27 cellular contexts compared by ENCODE assay signal in genomic region chr12:124172646-124173045, GRCh38.
DNase-seq lines count a peak whose midpoint lies in the region; ATAC-seq, FAIRE-seq and TF ChIP-seq lines count a peak whose summit lies in the region.
"Had no signal": no experiment of that assay in that cellular context is flagged by ENCODE, and none has a peak within 500 bp of the region (broad histone marks: within the 10 kb centered on the region; RNA-seq: fewer than 3 reads in every experiment).

No MANE protein-coding gene starts in this region.

- H3K4me1 ChIP-seq in BLaER1 (peaks cover 31% of the 10 kb centered on the region), astrocyte (ENCODE audit: insufficient read depth, low read length) (no peaks in the 10 kb centered on the region), keratinocyte (ENCODE audit: control insufficient read depth, extremely low read depth, insufficient read depth, low read length) (peaks cover 13% of the 10 kb centered on the region), HAP-1 (no peaks in the 10 kb centered on the region)

- TF ChIP-seq CTCF in astrocyte (IDR thresholded peaks at IDR 0.05; ENCODE audit: insufficient read depth, low read depth, low read length) (no peak), keratinocyte (optimal IDR thresholded peaks at IDR 0.05 in 1 of 3, IDR thresholded peaks at IDR 0.05 in 1 of 3, conservative IDR thresholded peaks at IDR 0.05 in 1 of 3; ENCODE audit: extremely low read depth in 1 of 3, insufficient read depth in 2 of 3, low read length in 3 of 3) (no peak)

- H3K27ac ChIP-seq in BLaER1 (no peak overlapping the region), astrocyte (ENCODE audit: low read depth, low read length) (no peak overlapping the region), keratinocyte (ENCODE audit: control insufficient read depth, insufficient read depth, low read length) (peak overlapping the region; percentile 33)
- H3K27ac ChIP-seq: heart right ventricle had no signal

- no peak overlapping the region for H3K4me3 Mint-ChIP-seq in astrocyte (ENCODE audit: unreplicated experiment)
- no peak overlapping the region for H3K4me3 Mint-ChIP-seq in activated naive CD4-positive, alpha-beta T cell treated with anti-CD3 and anti-CD28 coated beads for 36 hours
- H3K4me3 Mint-ChIP-seq: activated naive CD8-positive, alpha-beta T cell treated with anti-CD3 and anti-CD28 coated beads, Interleukin-2, amount 10 ng/mL, durations not matched to agents 7 days and 5 days; activated T-cell treated with anti-CD3 and anti-CD28 coated beads, Interleukin-2, amount 50 U/mL, for 72 hours; central memory CD8-positive, alpha-beta T cell; immature natural killer cell; T-cell; type B pancreatic cell had no signal

- intact Hi-C loops in activated naive CD4-positive, alpha-beta T cell treated with anti-CD3 and anti-CD28 coated beads for 36 hours (cut with micrococcal nuclease), result no loop called here

- no peaks in the 10 kb centered on the region for H3K27me3 ChIP-seq in BLaER1
- no peaks in the 10 kb centered on the region for H3K27me3 ChIP-seq in astrocyte (ENCODE audit: insufficient read depth, low read length)
- no peaks in the 10 kb centered on the region for H3K27me3 ChIP-seq in keratinocyte (ENCODE audit: control insufficient read depth, extremely low read depth, insufficient read depth, low read length)
- no peaks in the 10 kb centered on the region for H3K27me3 ChIP-seq in HAP-1 (ENCODE audit: low read depth)

- CTCF ChIA-PET in activated naive CD4-positive, alpha-beta T cell treated with anti-CD3 and anti-CD28 coated beads for 36 hours (lab: Charles Lee), result no interaction called here

- H3K27me3 Mint-ChIP-seq in astrocyte (ENCODE audit: low read depth, unreplicated experiment), result peaks cover 4% of the 10 kb centered on the region
- H3K27me3 Mint-ChIP-seq in activated naive CD4-positive, alpha-beta T cell treated with anti-CD3 and anti-CD28 coated beads for 36 hours (ENCODE audit: low read depth), result no peaks in the 10 kb centered on the region
- H3K27me3 Mint-ChIP-seq: type B pancreatic cell had no signal

- peak; percentile 79 for DNase-seq in HT1080 (ENCODE audit: low read depth)
- peak; percentile 21 for DNase-seq in astrocyte (ENCODE audit: low read depth)
- DNase-seq in keratinocyte (ENCODE audit: low read depth, low spot score), result peak; percentile 45
- DNase-seq in left lobe of liver (ENCODE audit: low spot score), result no peak
- no peak for DNase-seq in T-helper 2 cell
- no peak for DNase-seq in activated naive CD4-positive, alpha-beta T cell treated with anti-CD3 and anti-CD28 coated beads for 36 hours
- no peak for DNase-seq in HAP-1 (ENCODE audit: low spot score in 2 of 2)
- DNase-seq: activated naive CD8-positive, alpha-beta T cell treated with anti-CD3 and anti-CD28 coated beads, Interleukin-2, amount 10 ng/mL, durations not matched to agents 7 days and 5 days; activated T-cell treated with anti-CD3 and anti-CD28 coated beads, Interleukin-2, amount 50 U/mL, for 72 hours; Calu3; effector memory CD4-positive, alpha-beta T cell; GDM1; heart right ventricle; immature natural killer cell; NCI-H2081; NCI-H510A treated with DMSO at 0.1 percent for 48 hours; occipital lobe; Right ventricle myocardium superior; stimulated activated CD4-positive, alpha-beta T cell treated with anti-CD3 and anti-CD28 coated beads, Interleukin-1b, Interleukin-23, amount 100 ng/mL, for 48 hours; stimulated activated naive CD8-positive, alpha-beta T cell treated with anti-CD3 and anti-CD28 coated beads, Interleukin-15, Interleukin-2, amounts not matched to agents 100 U/mL and 50 U/mL, for 24 hours; T-cell had no signal

- H3K4me2 ChIP-seq in BLaER1 (0 out of 2 replicates have a peak overlapping the region, but pooled peaks have one; percentile 18), astrocyte (ENCODE audit: low read length) (peak overlapping the region; percentile 43), keratinocyte (ENCODE audit: control insufficient read depth, extremely low read depth, insufficient read depth, low read depth, low read length) (peak overlapping the region; percentile 43)

- no peaks in the 10 kb centered on the region for H3K79me2 ChIP-seq in astrocyte (ENCODE audit: insufficient read depth, low read length)
- H3K79me2 ChIP-seq in keratinocyte (ENCODE audit: control insufficient read depth, insufficient read depth, low read length), result no peaks in the 10 kb centered on the region

- peak overlapping the region; percentile 66 for H3K27ac Mint-ChIP-seq in astrocyte (ENCODE audit: unreplicated experiment)
- H3K27ac Mint-ChIP-seq in activated naive CD4-positive, alpha-beta T cell treated with anti-CD3 and anti-CD28 coated beads for 36 hours, result no peak overlapping the region
- H3K27ac Mint-ChIP-seq: activated naive CD8-positive, alpha-beta T cell treated with anti-CD3 and anti-CD28 coated beads, Interleukin-2, amount 10 ng/mL, durations not matched to agents 7 days and 5 days; activated T-cell treated with anti-CD3 and anti-CD28 coated beads, Interleukin-2, amount 50 U/mL, for 72 hours; immature natural killer cell; T-cell; type B pancreatic cell had no signal

- peaks cover 9% of the 10 kb centered on the region for H3K9me3 Mint-ChIP-seq in astrocyte (ENCODE audit: unreplicated experiment)
- H3K9me3 Mint-ChIP-seq in activated naive CD4-positive, alpha-beta T cell treated with anti-CD3 and anti-CD28 coated beads for 36 hours, result no peaks in the 10 kb centered on the region
- H3K9me3 Mint-ChIP-seq: activated naive CD8-positive, alpha-beta T cell treated with anti-CD3 and anti-CD28 coated beads, Interleukin-2, amount 10 ng/mL, durations not matched to agents 7 days and 5 days; activated T-cell treated with anti-CD3 and anti-CD28 coated beads, Interleukin-2, amount 50 U/mL, for 72 hours; central memory CD8-positive, alpha-beta T cell; immature natural killer cell; type B pancreatic cell had no signal

- no peak overlapping the region for H3K9ac ChIP-seq in BLaER1
- no peak overlapping the region for H3K9ac ChIP-seq in astrocyte (ENCODE audit: low read length)
- H3K9ac ChIP-seq in keratinocyte (ENCODE audit: control insufficient read depth, extremely low read depth, insufficient read depth, low read length), result no peak overlapping the region

- no peak overlapping the region for H2AFZ ChIP-seq in astrocyte (ENCODE audit: low read depth, low read length)
- no peak overlapping the region for H2AFZ ChIP-seq in keratinocyte (ENCODE audit: control insufficient read depth, low read length)

- peaks cover 7% of the 10 kb centered on the region for H3K4me1 Mint-ChIP-seq in astrocyte (ENCODE audit: low read depth, unreplicated experiment)
- H3K4me1 Mint-ChIP-seq in activated naive CD4-positive, alpha-beta T cell treated with anti-CD3 and anti-CD28 coated beads for 36 hours (ENCODE audit: low read depth), result no peaks in the 10 kb centered on the region
- H3K4me1 Mint-ChIP-seq: central memory CD8-positive, alpha-beta T cell; immature natural killer cell; T-cell had no signal

- H3K9me3 ChIP-seq in BLaER1 (peaks cover 12% of the 10 kb centered on the region; the same call in 1 of the 2 replicates), astrocyte (ENCODE audit: insufficient read depth, low read depth, low read length) (no peaks in the 10 kb centered on the region), keratinocyte (ENCODE audit: control insufficient read depth, low read depth, low read length) (no peaks in the 10 kb centered on the region), HAP-1 (no peaks in the 10 kb centered on the region)
- H3K9me3 ChIP-seq: heart right ventricle had no signal

- H3K36me3 ChIP-seq in BLaER1 (no peaks in the 10 kb centered on the region), astrocyte (ENCODE audit: insufficient read depth, low read length) (no peaks in the 10 kb centered on the region), keratinocyte (ENCODE audit: control insufficient read depth in 2 of 2, extremely low read depth in 1 of 2, insufficient read depth in 2 of 2, low read length in 2 of 2) (no peaks in the 10 kb centered on the region), HAP-1 (replicated peaks) (no peaks in the 10 kb centered on the region)
- H3K36me3 ChIP-seq: heart right ventricle had no signal

- no peak for ATAC-seq in left lobe of liver
- ATAC-seq: activated T-cell treated with anti-CD3 and anti-CD28 coated beads, Interleukin-2, amount 50 U/mL, for 72 hours; heart right ventricle; K562; sciatic nerve; stimulated activated naive CD8-positive, alpha-beta T cell treated with anti-CD3 and anti-CD28 coated beads, Interleukin-15, Interleukin-2, amounts not matched to agents 100 U/mL and 50 U/mL, for 24 hours; T-cell had no signal

- H3K9me1 ChIP-seq in keratinocyte (ENCODE audit: control insufficient read depth, extremely low read depth, insufficient read depth, low read length), result peaks cover 2% of the 10 kb centered on the region

- peaks cover 2% of the 10 kb centered on the region for H3K36me3 Mint-ChIP-seq in astrocyte (ENCODE audit: low read depth, unreplicated experiment)
- no peaks in the 10 kb centered on the region for H3K36me3 Mint-ChIP-seq in activated naive CD4-positive, alpha-beta T cell treated with anti-CD3 and anti-CD28 coated beads for 36 hours (ENCODE audit: low read depth)
- H3K36me3 Mint-ChIP-seq: activated naive CD8-positive, alpha-beta T cell treated with anti-CD3 and anti-CD28 coated beads, Interleukin-2, amount 10 ng/mL, durations not matched to agents 7 days and 5 days; immature natural killer cell; T-cell; type B pancreatic cell had no signal

- no peak overlapping the region for H3K4me3 ChIP-seq in BLaER1
- no peak overlapping the region for H3K4me3 ChIP-seq in astrocyte (ENCODE audit: insufficient read depth, low read depth, low read length)
- H3K4me3 ChIP-seq in keratinocyte (ENCODE audit: control insufficient read depth in 2 of 3, extremely low read depth in 1 of 3, insufficient read depth in 2 of 3, low read depth in 1 of 3, low read length in 3 of 3), result no peak overlapping the region
- no peak overlapping the region for H3K4me3 ChIP-seq in HAP-1
- H3K4me3 ChIP-seq: heart right ventricle, K562 had no signal

- in situ Hi-C loops in HAP-1 (cut with MboI; ENCODE audit: low sequenced_read_pairs), result no loop called here

- H4K20me1 ChIP-seq in BLaER1 (no peaks in the 10 kb centered on the region), astrocyte (ENCODE audit: insufficient read depth, low read length) (no peaks in the 10 kb centered on the region), keratinocyte (ENCODE audit: control insufficient read depth, extremely low read depth, insufficient read depth, low read length) (no peaks in the 10 kb centered on the region)

- dilution Hi-C loops in keratinocyte (cut with MboI; ENCODE audit: extremely low pct_ligation_motif_present, low sequenced_read_pairs), result no loop called here

- peak; percentile 20 for FAIRE-seq in astrocyte (lab: Jason Lieb, UNC)
- FAIRE-seq in keratinocyte (lab: Jason Lieb, UNC), result peak; percentile 86
- FAIRE-seq: GM12891, K562 had no signal

Comparison
In these comparisons a context has a peak if more than half of its experiments do, and no peak if none do; other contexts are left out.
1. DNase-seq: peak in HT1080 (single experiment), astrocyte (single experiment) and keratinocyte (single experiment); none in left lobe of liver (single experiment), T-helper 2 cell (0 of 5), activated naive CD4-positive, alpha-beta T cell treated with anti-CD3 and anti-CD28 coated beads for 36 hours (single experiment) and HAP-1 (0 of 2).
2. Peak in every context shown above with its lines, with median percentiles within 50 percentile points of each other: H3K4me2 ChIP-seq.